Comparison of ENCODE assay signal across 21 cellular contexts in the genomic region with DNA sequence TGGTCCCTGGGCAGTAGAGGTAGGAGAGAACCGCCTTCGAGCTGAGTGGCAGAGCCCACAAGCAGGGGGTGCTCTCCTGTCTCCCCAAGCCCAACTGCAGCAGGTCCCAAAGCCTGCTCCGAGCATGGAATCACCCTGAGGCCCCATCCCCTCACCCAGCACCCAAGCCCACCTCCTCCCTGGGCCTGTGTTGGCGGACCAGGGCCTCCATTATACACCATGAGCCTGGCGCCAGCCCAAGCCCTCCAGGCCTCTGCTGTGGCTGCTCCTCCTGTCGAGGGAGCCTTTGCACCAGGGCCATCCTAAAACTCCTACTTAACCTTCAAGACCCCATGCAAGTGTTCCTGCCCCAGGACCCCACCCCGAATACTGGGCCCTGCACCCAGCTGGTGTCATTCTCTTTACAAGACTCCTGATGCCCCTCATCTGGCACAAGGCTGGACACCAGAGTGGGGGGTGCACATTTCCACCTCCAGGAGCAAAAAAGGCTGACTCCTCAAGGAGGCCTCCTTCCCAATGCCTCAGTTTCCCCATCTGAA. TPM values are rescaled to one million over a fixed set of nuclear protein-coding genes. Genes with fewer than 3 reads are reported as not detected.
"Had no signal": no experiment of that assay in that cellular context is flagged by ENCODE, and none has a peak within 500 bp of the region (broad histone marks: within the 10 kb centered on the region; RNA-seq: fewer than 3 reads in every experiment).

No MANE protein-coding gene starts in this region.

- H3K27me3 ChIP-seq: MG63 had no signal

- DNase-seq: MG63, NCI-H1092, NCI-H1105 treated with DMSO at 0.1 percent for 48 hours, NCI-H1417 treated with DMSO at 0.1 percent for 48 hours, NCI-H146, NCI-H1694 treated with DMSO at 0.1 percent for 48 hours, NCI-H1930, NCI-H2081 treated with DMSO at 0.1 percent for 48 hours, NCI-H2171, NCI-H226, NCI-H446, NCI-H510A, NCI-H524 treated with DMSO at 0.1 percent for 48 hours, NCI-H69, NCI-H774, Right ventricle myocardium superior, RPMI8226, SW 1271, T-cell had no signal

- H3K4me3 ChIP-seq: MG63 had no signal

- ATAC-seq: T-cell had no signal

- H3K9me3 ChIP-seq: MG63 had no signal

- FAIRE-seq: RCC 7860 had no signal

- H3K36me3 ChIP-seq: MG63 had no signal

RNA-seq across cellular contexts. Expression of gene GP1BB, which starts 16.6 kb away (rescaled TPM):
- total RNA-seq: HT-29, Right ventricle myocardium superior had no signal

RNA-seq across cellular contexts. Expression of gene TBX1, which starts 20.6 kb away (rescaled TPM):
- total RNA-seq: HT-29 had no signal

RNA-seq across cellular contexts. Expression of gene SEPTIN5, which starts 25.7 kb away (rescaled TPM):
- total RNA-seq: HT-29 had no signal
